In genomic region chr18:23716966-23717365, GRCh38 we compare ENCODE assay signal across 17 cellular contexts. TPM values are rescaled to one million over a fixed set of nuclear protein-coding genes. Genes with fewer than 3 reads are reported as not detected.
"Had no signal": no experiment of that assay in that cellular context is flagged by ENCODE, and none has a peak within 500 bp of the region (broad histone marks: within the 10 kb centered on the region; RNA-seq: fewer than 3 reads in every experiment).

No MANE protein-coding gene starts in this region.

- H3K4me1 ChIP-seq: adrenal gland had no signal

- ATAC-seq: body of pancreas; heart left ventricle; natural killer cell treated with Interleukin-12 subunit alpha and Interleukin-12 subunit beta and Interleukin-15 and Interleukin-18, amount 100 ng/mL, for 72 hours; upper lobe of right lung had no signal

- H3K4me3 Mint-ChIP-seq: activated naive CD4-positive, alpha-beta T cell treated with anti-CD3 and anti-CD28 coated beads, Interleukin-2, amount 10 ng/mL, durations not matched to agents 7 days and 5 days; natural killer cell treated with Interleukin-12 subunit alpha and Interleukin-12 subunit beta and Interleukin-15 and Interleukin-18, amount 100 ng/mL, for 72 hours; T-helper 2 cell treated with Interferon-gamma antibody and Interleukin-4, amounts not matched to agents 5 μg/mL and 100 μg/mL, for 36 hours had no signal

- H3K27ac Mint-ChIP-seq: activated naive CD4-positive, alpha-beta T cell treated with anti-CD3 and anti-CD28 coated beads, Interleukin-2, amount 10 ng/mL, durations not matched to agents 7 days and 5 days; natural killer cell treated with Interleukin-12 subunit alpha and Interleukin-12 subunit beta and Interleukin-15 and Interleukin-18, amount 100 ng/mL, for 72 hours; T-helper 2 cell treated with Interferon-gamma antibody and Interleukin-4, amounts not matched to agents 5 μg/mL and 100 μg/mL, for 36 hours had no signal

- H3K9me3 ChIP-seq: adrenal gland, body of pancreas, esophagus muscularis mucosa, heart left ventricle, testis, upper lobe of right lung had no signal

- H3K27me3 ChIP-seq: adrenal gland, body of pancreas, esophagus muscularis mucosa, heart left ventricle, testis, upper lobe of right lung had no signal

- H3K4me3 ChIP-seq: adrenal gland, body of pancreas, esophagus muscularis mucosa, heart left ventricle, testis, upper lobe of right lung had no signal

- H3K27ac ChIP-seq: adrenal gland, body of pancreas, esophagus muscularis mucosa, heart left ventricle, testis, upper lobe of right lung had no signal

- H3K36me3 ChIP-seq: adrenal gland, esophagus muscularis mucosa, heart left ventricle, upper lobe of right lung had no signal

- H3K36me3 Mint-ChIP-seq: activated naive CD4-positive, alpha-beta T cell treated with anti-CD3 and anti-CD28 coated beads, Interleukin-2, amount 10 ng/mL, durations not matched to agents 7 days and 5 days; natural killer cell treated with Interleukin-12 subunit alpha and Interleukin-12 subunit beta and Interleukin-15 and Interleukin-18, amount 100 ng/mL, for 72 hours had no signal

- DNase-seq: activated CD4-positive, alpha-beta T cell treated with anti-CD3 and anti-CD28 coated beads, Interleukin-2, amount 50 U/mL, for 48 hours; activated CD4-positive, CD25-positive, alpha-beta regulatory T cell treated with anti-CD3 and anti-CD28 coated beads, Interleukin-2, amount 50 U/mL, for 72 hours; activated naive CD4-positive, alpha-beta T cell treated with anti-CD3 and anti-CD28 coated beads, Interleukin-2, amount 10 ng/mL, durations not matched to agents 7 days and 5 days; adrenal gland; body of pancreas; cerebellar nuclear complex; foreskin melanocyte; heart left ventricle; stimulated activated CD4-positive, alpha-beta T cell treated with anti-CD3 and anti-CD28 coated beads, Interleukin-4, amount 100 ng/mL, for 1 hour; stimulated activated CD8-positive, alpha-beta memory T cell treated with anti-CD3 and anti-CD28 coated beads, Interleukin-4, amount 100 ng/mL, for 48 hours; stimulated activated naive CD8-positive, alpha-beta T cell treated with anti-CD3 and anti-CD28 coated beads, Interleukin-15, Interleukin-2, amounts not matched to agents 100 U/mL and 50 U/mL, for 24 hours; SW 1271; testis; upper lobe of right lung had no signal

- H3K9me3 Mint-ChIP-seq: activated naive CD4-positive, alpha-beta T cell treated with anti-CD3 and anti-CD28 coated beads, Interleukin-2, amount 10 ng/mL, durations not matched to agents 7 days and 5 days; natural killer cell treated with Interleukin-12 subunit alpha and Interleukin-12 subunit beta and Interleukin-15 and Interleukin-18, amount 100 ng/mL, for 72 hours; T-helper 2 cell treated with Interferon-gamma antibody and Interleukin-4, amounts not matched to agents 5 μg/mL and 100 μg/mL, for 36 hours had no signal

RNA-seq across cellular contexts. Expression of gene ANKRD29, which starts 54.3 kb away (rescaled TPM):
- total RNA-seq: natural killer cell treated with Interleukin-12 subunit alpha and Interleukin-12 subunit beta and Interleukin-15 and Interleukin-18, amount 100 ng/mL, for 72 hours had no signal
